25 cellular contexts compared by ENCODE assay signal in genomic region chr7:98514211-98515150, GRCh38.
DNase-seq lines count a peak whose midpoint lies in the region; ATAC-seq and TF ChIP-seq lines count a peak whose summit lies in the region.
"Had no signal": no experiment of that assay in that cellular context is flagged by ENCODE, and none has a peak within 500 bp of the region (broad histone marks: within the 10 kb centered on the region; RNA-seq: fewer than 3 reads in every experiment).

No MANE protein-coding gene starts in this region.

- no peaks in the 10 kb centered on the region for H3K9me3 ChIP-seq in uterus
- H3K9me3 ChIP-seq: lower lobe of right lung had no signal

- H3K4me3 ChIP-seq in uterus: no peak overlapping the region
- H3K4me3 ChIP-seq: breast epithelium, GM23248, lower lobe of right lung, PC-9, skin epidermis had no signal

- peak in 1 of 2 donors; percentile 72 for ATAC-seq in natural killer cell treated with Interleukin-12 subunit alpha and Interleukin-12 subunit beta and Interleukin-15 and Interleukin-18, amount 100 ng/mL, for 72 hours
- no peak for ATAC-seq in HG03469 (IDR thresholded peaks at IDR 0.05; ENCODE audit: unreplicated experiment)
- no peak for ATAC-seq in omental fat pad (ENCODE audit: low FRiP score)
- ATAC-seq: lower lobe of right lung had no signal

- peak overlapping the region; percentile 2 for H3K4me3 Mint-ChIP-seq in natural killer cell treated with Interleukin-12 subunit alpha and Interleukin-12 subunit beta and Interleukin-15 and Interleukin-18, amount 100 ng/mL, for 72 hours
- H3K4me3 Mint-ChIP-seq: activated naive CD4-positive, alpha-beta T cell treated with anti-CD3 and anti-CD28 coated beads, Interleukin-2, amount 50 U/mL, for 24 hours; nephron had no signal

- peaks cover 0 to 5% of the 10 kb centered on the region in 2 donors for H3K27me3 Mint-ChIP-seq in natural killer cell treated with Interleukin-12 subunit alpha and Interleukin-12 subunit beta and Interleukin-15 and Interleukin-18, amount 100 ng/mL, for 72 hours

- no peaks in the 10 kb centered on the region for H3K36me3 ChIP-seq in uterus
- H3K36me3 ChIP-seq: breast epithelium, lower lobe of right lung had no signal

- no peak for TF ChIP-seq EP300 in Ishikawa (IDR thresholded peaks at IDR 0.05; ENCODE audit: borderline replicate concordance)

- H3K27me3 ChIP-seq in uterus: no peaks in the 10 kb centered on the region
- H3K27me3 ChIP-seq: breast epithelium had no signal

- TF ChIP-seq CTCF in uterus (IDR thresholded peaks at IDR 0.05) (no peak), omental fat pad (IDR thresholded peaks at IDR 0.05) (no peak)

- H3K27ac Mint-ChIP-seq in natural killer cell treated with Interleukin-12 subunit alpha and Interleukin-12 subunit beta and Interleukin-15 and Interleukin-18, amount 100 ng/mL, for 72 hours: no peak overlapping the region
- H3K27ac Mint-ChIP-seq: activated naive CD4-positive, alpha-beta T cell treated with anti-CD3 and anti-CD28 coated beads, Interleukin-2, amount 50 U/mL, for 24 hours; nephron had no signal

- intact Hi-C loops in uterus (cut with DNase I; ENCODE audit: low total_unique reads): no loop called here

- H3K4me1 ChIP-seq in uterus: no peaks in the 10 kb centered on the region
- H3K4me1 ChIP-seq: breast epithelium, lower lobe of right lung had no signal

- H3K9me3 Mint-ChIP-seq in natural killer cell treated with Interleukin-12 subunit alpha and Interleukin-12 subunit beta and Interleukin-15 and Interleukin-18, amount 100 ng/mL, for 72 hours: no peaks in the 10 kb centered on the region
- H3K9me3 Mint-ChIP-seq: activated naive CD4-positive, alpha-beta T cell treated with anti-CD3 and anti-CD28 coated beads, Interleukin-2, amount 50 U/mL, for 24 hours; nephron had no signal

- no peaks in the 10 kb centered on the region for H3K36me3 Mint-ChIP-seq in natural killer cell treated with Interleukin-12 subunit alpha and Interleukin-12 subunit beta and Interleukin-15 and Interleukin-18, amount 100 ng/mL, for 72 hours
- H3K36me3 Mint-ChIP-seq: activated naive CD4-positive, alpha-beta T cell treated with anti-CD3 and anti-CD28 coated beads, Interleukin-2, amount 50 U/mL, for 24 hours had no signal

- no peak for TF ChIP-seq POLR2A in uterus (IDR thresholded peaks at IDR 0.05)

- H3K27ac ChIP-seq in uterus: no peak overlapping the region
- H3K27ac ChIP-seq: breast epithelium, GM23248, lower lobe of right lung, PC-9, skin epidermis had no signal

- TF ChIP-seq RAD21 in Ishikawa (IDR thresholded peaks at IDR 0.05; ENCODE audit: low read depth): no peak

- H3K4me1 Mint-ChIP-seq in natural killer cell treated with Interleukin-12 subunit alpha and Interleukin-12 subunit beta and Interleukin-15 and Interleukin-18, amount 100 ng/mL, for 72 hours (ENCODE audit: low read depth in 2 of 2): peaks cover 0 to 5% of the 10 kb centered on the region in 2 donors
- H3K4me1 Mint-ChIP-seq: activated naive CD4-positive, alpha-beta T cell treated with anti-CD3 and anti-CD28 coated beads, Interleukin-2, amount 50 U/mL, for 24 hours; nephron had no signal

- DNase-seq in COR-L47 (lab: John Stamatoyannopoulos, UW): peak; percentile 0
- DNase-seq in activated gamma-delta T cell treated with Interleukin-2 at 50 U/mL for 16 hours: peak; percentile 4
- no peak for DNase-seq in natural killer cell treated with Interleukin-12 subunit alpha and Interleukin-12 subunit beta and Interleukin-15 and Interleukin-18, amount 100 ng/mL, for 72 hours (ENCODE audit: low spot score)
- no peak for DNase-seq in stimulated activated CD4-positive, alpha-beta T cell treated with anti-CD3 and anti-CD28 coated beads, Interleukin-4, amount 100 ng/mL, for 1 hour
- no peak for DNase-seq in uterus
- DNase-seq in omental fat pad (ENCODE audit: low spot score): no peak
- DNase-seq: activated CD4-positive, alpha-beta T cell treated with anti-CD3 and anti-CD28 coated beads, Interleukin-2, amount 50 U/mL, for 1 hour; amygdala; C1 segment of cervical spinal cord; effector CD8-positive, alpha-beta T cell; GM23248; kidney glomerular epithelial cell; lower lobe of right lung; NCI-H1694; NCI-H510A treated with DMSO at 0.1 percent for 48 hours; NK-92 treated with Interleukin-12 subunit alpha and Interleukin-12 subunit beta, amount 100 ng/mL, for 24 hours; PC-9; SHP77; stimulated activated CD8-positive, alpha-beta memory T cell treated with anti-CD3 and anti-CD28 coated beads, Interleukin-4, amount 100 ng/mL, for 48 hours had no signal

TF ChIP-seq in Ishikawa, 13 proteins besides CTCF, POLR2A, EP300 and RAD21:
- TF ChIP-seq TCF12 (IDR thresholded peaks at IDR 0.05; ENCODE audit: low read depth) (no peak), REST (IDR thresholded peaks at IDR 0.05; ENCODE audit: low read depth) (no peak), CREB1 (IDR thresholded peaks at IDR 0.05; ENCODE audit: low read depth) (no peak), TAF1 (IDR thresholded peaks at IDR 0.05; ENCODE audit: low read depth) (no peak), USF1 (IDR thresholded peaks at IDR 0.05) (peak; percentile 82)
TF ChIP-seq in Ishikawa: peak in this region for 1.

Comparison
In these comparisons a context has a peak if more than half of its experiments do, and no peak if none do; other contexts are left out.
1. DNase-seq: peak in COR-L47 (single experiment) and activated gamma-delta T cell treated with Interleukin-2 at 50 U/mL for 16 hours (single experiment); none in natural killer cell treated with Interleukin-12 subunit alpha and Interleukin-12 subunit beta and Interleukin-15 and Interleukin-18, amount 100 ng/mL, for 72 hours (single experiment), stimulated activated CD4-positive, alpha-beta T cell treated with anti-CD3 and anti-CD28 coated beads, Interleukin-4, amount 100 ng/mL, for 1 hour (single experiment), uterus (0 of 2) and omental fat pad (single experiment).